ENCODE assay signal across 8 cellular contexts in the genomic region with DNA sequence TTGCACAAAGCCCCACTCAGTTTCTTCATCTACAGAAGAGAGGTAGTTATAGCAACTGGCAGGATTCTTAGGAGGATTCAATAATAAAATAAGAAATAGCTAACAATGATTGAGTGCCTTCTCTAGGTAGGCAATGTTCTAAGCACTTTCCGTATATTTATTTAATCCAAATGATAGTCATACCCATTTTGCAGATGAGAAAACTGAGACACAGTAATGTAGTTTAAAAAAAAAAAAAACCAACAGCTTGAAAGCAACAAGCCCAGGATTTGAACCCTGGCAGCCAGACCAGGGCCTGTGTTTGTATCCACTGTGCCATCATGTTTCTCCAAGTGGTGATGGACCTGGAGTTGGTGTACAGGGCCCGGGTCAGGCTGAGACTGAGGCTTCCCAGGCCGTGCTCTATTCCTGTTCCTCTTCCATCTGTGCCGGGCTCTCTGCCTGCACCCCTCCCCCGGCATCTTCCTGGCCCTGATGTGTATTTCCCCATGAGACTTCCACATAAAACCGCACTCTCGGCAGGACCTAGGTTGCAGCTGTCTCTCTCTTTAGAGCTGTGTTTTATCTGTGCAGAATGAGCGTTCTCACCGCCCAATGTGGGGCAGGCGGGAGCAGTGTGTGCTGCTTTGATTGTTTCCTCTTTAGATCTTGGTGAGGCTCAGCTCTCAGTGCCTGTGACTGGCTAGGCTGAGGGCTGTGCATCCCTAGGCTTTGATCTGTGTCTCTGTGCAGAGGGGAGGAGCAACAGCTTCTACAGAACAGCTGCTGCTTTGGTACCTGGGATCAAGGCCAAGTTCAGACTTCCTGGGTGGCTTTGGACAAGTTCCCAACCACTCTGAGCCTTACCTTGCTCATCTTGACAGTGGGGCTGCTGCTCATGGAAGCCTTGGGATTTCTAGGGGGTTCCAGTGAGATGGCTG. TPM values are rescaled to one million over a fixed set of nuclear protein-coding genes. Genes with fewer than 3 reads are reported as not detected.
DNase-seq lines count a peak whose midpoint lies in the region; ATAC-seq and TF ChIP-seq lines count a peak whose summit lies in the region.

No MANE protein-coding gene starts in this region.

- intact Hi-C loops in naive thymus-derived CD4-positive, alpha-beta T cell (cut with micrococcal nuclease), result loop anchor here in 1 of 2 donors (1.0 to 2.0 kb wide), 7 partner anchors 9 to 116 kb away; no protein-coding TSS in a partner anchor
- intact Hi-C loops in esophagus muscularis mucosa (cut with DNase I) (no loop called here), prostate gland (cut with DNase I) (no loop called here)

- peak; percentile 79 for ATAC-seq in activated naive CD8-positive, alpha-beta T cell treated with anti-CD3 and anti-CD28 coated beads, Interleukin-2, amount 10 ng/mL, durations not matched to agents 7 days and 5 days (ENCODE audit: low read depth)
- peak; percentile 94 for ATAC-seq in naive thymus-derived CD4-positive, alpha-beta T cell

- DNase-seq in SKM-1 treated with dmso at 0.1 percent for 144 hours (lab: John Stamatoyannopoulos, UW; ENCODE audit: unreplicated experiment) (peak; percentile 31), SKM-1 (lab: John Stamatoyannopoulos, UW; ENCODE audit: unreplicated experiment) (no peak), NCI-H187 treated with DMSO at 0.1 percent for 48 hours (lab: John Stamatoyannopoulos, UW) (peak; percentile 34), esophagus muscularis mucosa (ENCODE audit: extremely low spot score) (no peak), AG08396 (ENCODE audit: low spot score) (no peak), prostate gland (ENCODE audit: low spot score) (no peak)
- peak; percentile 34 for DNase-seq in activated naive CD8-positive, alpha-beta T cell treated with anti-CD3 and anti-CD28 coated beads, Interleukin-2, amount 10 ng/mL, durations not matched to agents 7 days and 5 days
- DNase-seq in naive thymus-derived CD4-positive, alpha-beta T cell, result peak in 7 of 9 donors; percentile 71 to 86 (median 83)

- POLR2A ChIA-PET in activated naive CD8-positive, alpha-beta T cell treated with anti-CD3 and anti-CD28 coated beads, Interleukin-2, amount 10 ng/mL, durations not matched to agents 7 days and 5 days (lab: Charles Lee), result no interaction called here
- POLR2A ChIA-PET in naive thymus-derived CD4-positive, alpha-beta T cell (lab: Charles Lee), result interaction anchor here (0.6 to 1.4 kb wide), 5 partner anchors 10 to 302 kb away, joined by 3 to 8 read pairs (median 3); no protein-coding TSS in a partner anchor

- no peaks in the 10 kb centered on the region for H3K9me3 ChIP-seq in naive thymus-derived CD4-positive, alpha-beta T cell (ENCODE audit: control insufficient read depth in 2 of 3, low read length in 3 of 3)
- H3K9me3 ChIP-seq in esophagus muscularis mucosa (no peaks in the 10 kb centered on the region), prostate gland (no peaks in the 10 kb centered on the region)

- peak overlapping the region; percentile 18 for H3K27ac ChIP-seq in naive thymus-derived CD4-positive, alpha-beta T cell (ENCODE audit: low read depth, low read length)
- no peak overlapping the region for H3K27ac ChIP-seq in esophagus muscularis mucosa (replicated peaks in 1 of 4)
- H3K27ac ChIP-seq in prostate gland, result no peak overlapping the region

- no peaks in the 10 kb centered on the region for H3K27me3 ChIP-seq in naive thymus-derived CD4-positive, alpha-beta T cell (ENCODE audit: control insufficient read depth in 2 of 2, insufficient read depth in 2 of 2, low read length in 2 of 2)
- H3K27me3 ChIP-seq in esophagus muscularis mucosa (no peaks in the 10 kb centered on the region), prostate gland (replicated peaks; ENCODE audit: insufficient read depth) (no peaks in the 10 kb centered on the region)

- no peaks in the 10 kb centered on the region for H3K9me3 Mint-ChIP-seq in activated naive CD8-positive, alpha-beta T cell treated with anti-CD3 and anti-CD28 coated beads, Interleukin-2, amount 10 ng/mL, durations not matched to agents 7 days and 5 days
- peaks cover 0 to 3% (median 0%) of the 10 kb centered on the region in 11 donors for H3K9me3 Mint-ChIP-seq in naive thymus-derived CD4-positive, alpha-beta T cell

- H3K27me3 Mint-ChIP-seq in activated naive CD8-positive, alpha-beta T cell treated with anti-CD3 and anti-CD28 coated beads, Interleukin-2, amount 10 ng/mL, durations not matched to agents 7 days and 5 days, result peaks cover 39% of the 10 kb centered on the region
- H3K27me3 Mint-ChIP-seq in naive thymus-derived CD4-positive, alpha-beta T cell, result peaks cover 0 to 18% (median 0%) of the 10 kb centered on the region in 5 donors

- no peak for TF ChIP-seq EP300 in esophagus muscularis mucosa (IDR thresholded peaks at IDR 0.05)

- peaks cover 43 to 65% of the 10 kb centered on the region in 2 donors for H3K4me1 ChIP-seq in naive thymus-derived CD4-positive, alpha-beta T cell (ENCODE audit: control insufficient read depth in 2 of 2, insufficient read depth in 2 of 2, low read length in 2 of 2)
- H3K4me1 ChIP-seq in esophagus muscularis mucosa (peaks cover 4 to 23% (median 20%) of the 10 kb centered on the region in 4 donors), prostate gland (replicated peaks) (no peaks in the 10 kb centered on the region)

- peaks cover 19% of the 10 kb centered on the region for H3K4me1 Mint-ChIP-seq in activated naive CD8-positive, alpha-beta T cell treated with anti-CD3 and anti-CD28 coated beads, Interleukin-2, amount 10 ng/mL, durations not matched to agents 7 days and 5 days
- H3K4me1 Mint-ChIP-seq in naive thymus-derived CD4-positive, alpha-beta T cell, result peaks cover 25 to 52% (median 43%) of the 10 kb centered on the region in 7 donors

- CTCF ChIA-PET in naive thymus-derived CD4-positive, alpha-beta T cell (lab: Charles Lee), result interaction anchor here (0.5 to 1.5 kb wide), 7 partner anchors 9 to 1050 kb away, joined by 3 to 6 read pairs (median 3); no protein-coding TSS in a partner anchor

- no peaks in the 10 kb centered on the region for H3K36me3 Mint-ChIP-seq in activated naive CD8-positive, alpha-beta T cell treated with anti-CD3 and anti-CD28 coated beads, Interleukin-2, amount 10 ng/mL, durations not matched to agents 7 days and 5 days
- peaks cover 0 to 4% (median 0%) of the 10 kb centered on the region in 5 donors for H3K36me3 Mint-ChIP-seq in naive thymus-derived CD4-positive, alpha-beta T cell

- 32% methylated on average over 10 of the region's 10 CpGs for WGBS in esophagus muscularis mucosa
- WGBS in prostate gland, result 51% methylated on average over 10 of the region's 10 CpGs

- TF ChIP-seq POLR2A in esophagus muscularis mucosa (IDR thresholded peaks at IDR 0.05; ENCODE audit: low read depth) (no peak), prostate gland (IDR thresholded peaks at IDR 0.05) (no peak)

- no peak overlapping the region for H3K4me3 ChIP-seq in naive thymus-derived CD4-positive, alpha-beta T cell (ENCODE audit: low read length)
- H3K4me3 ChIP-seq in esophagus muscularis mucosa, result no peak overlapping the region
- no peak overlapping the region for H3K4me3 ChIP-seq in prostate gland

- peak overlapping the region; percentile 30 for H3K4me3 Mint-ChIP-seq in activated naive CD8-positive, alpha-beta T cell treated with anti-CD3 and anti-CD28 coated beads, Interleukin-2, amount 10 ng/mL, durations not matched to agents 7 days and 5 days
- peak overlapping the region; percentile 47 to 80 (median 72) for H3K4me3 Mint-ChIP-seq in naive thymus-derived CD4-positive, alpha-beta T cell

- H3K36me3 ChIP-seq in naive thymus-derived CD4-positive, alpha-beta T cell (ENCODE audit: control insufficient read depth in 2 of 3, insufficient read depth in 3 of 3, low read length in 3 of 3), result no peaks in the 10 kb centered on the region
- H3K36me3 ChIP-seq in esophagus muscularis mucosa (no peaks in the 10 kb centered on the region), prostate gland (no peaks in the 10 kb centered on the region)

- no peak overlapping the region for H3K27ac Mint-ChIP-seq in activated naive CD8-positive, alpha-beta T cell treated with anti-CD3 and anti-CD28 coated beads, Interleukin-2, amount 10 ng/mL, durations not matched to agents 7 days and 5 days
- peak overlapping the region in 4 of 9 donors; percentile 16 to 90 (median 59) for H3K27ac Mint-ChIP-seq in naive thymus-derived CD4-positive, alpha-beta T cell

- TF ChIP-seq CTCF in esophagus muscularis mucosa (IDR thresholded peaks at IDR 0.05) (no peak), prostate gland (IDR thresholded peaks at IDR 0.05) (no peak)

RNA-seq across cellular contexts. Expression of gene TOX2, which starts 49.5 kb away (rescaled TPM):
- under 1 TPM; 0.26 to 0.44 TPM for total RNA-seq in activated naive CD8-positive, alpha-beta T cell treated with anti-CD3 and anti-CD28 coated beads, Interleukin-2, amount 10 ng/mL, durations not matched to agents 7 days and 5 days
- total RNA-seq in naive thymus-derived CD4-positive, alpha-beta T cell, result 1 to 10 TPM in 2 of 5 experiments, under 1 TPM in 3; 0.22 to 7.1 (median 0.96) TPM
- polyA plus RNA-seq in naive thymus-derived CD4-positive, alpha-beta T cell, result 1 to 10 TPM; 1.6 to 4.0 TPM
- 10 to 100 TPM; 19.4 to 39.5 (median 32.8) TPM for total RNA-seq in esophagus muscularis mucosa
- total RNA-seq in prostate gland, result 10 to 100 TPM in 1 of 2 donors, 1 to 10 TPM in 1; 8.8 to 52.8 TPM

Comparison
In these comparisons a context has a peak if more than half of its experiments do, and no peak if none do; other contexts are left out.
1. DNase-seq: peak in SKM-1 treated with dmso at 0.1 percent for 144 hours (single experiment), NCI-H187 treated with DMSO at 0.1 percent for 48 hours (single experiment), activated naive CD8-positive, alpha-beta T cell treated with anti-CD3 and anti-CD28 coated beads, Interleukin-2, amount 10 ng/mL, durations not matched to agents 7 days and 5 days (single experiment) and naive thymus-derived CD4-positive, alpha-beta T cell (7 of 9); none in SKM-1 (single experiment), esophagus muscularis mucosa (single experiment), AG08396 (single experiment) and prostate gland (single experiment).